Comparison of ENCODE assay signal across 1 cellular context in genomic region chr14:22657861-22658260, GRCh38.
TF ChIP-seq lines count a peak whose summit lies in the region.

No MANE protein-coding gene starts in this region.

TF ChIP-seq in WTC11, 78 proteins besides CTCF, POLR2A, EP300 and RAD21 (continued from another document):
- TF ChIP-seq ZNF425 (CRISPR knock-in tag; conservative IDR thresholded peaks at IDR 0.05) (no peak), HMGXB4 (CRISPR knock-in tag; IDR thresholded peaks at IDR 0.05) (no peak), ZNF396 (CRISPR knock-in tag; IDR thresholded peaks at IDR 0.05; ENCODE audit: borderline replicate concordance) (no peak), MXD4 (CRISPR knock-in tag; IDR thresholded peaks at IDR 0.05; ENCODE audit: borderline replicate concordance) (no peak), ZMAT4 (CRISPR knock-in tag; IDR thresholded peaks at IDR 0.05) (no peak), ZBTB21 (CRISPR knock-in tag; IDR thresholded peaks at IDR 0.05; ENCODE audit: borderline replicate concordance) (no peak)
